10 cellular contexts compared by ENCODE assay signal in the genomic region with DNA sequence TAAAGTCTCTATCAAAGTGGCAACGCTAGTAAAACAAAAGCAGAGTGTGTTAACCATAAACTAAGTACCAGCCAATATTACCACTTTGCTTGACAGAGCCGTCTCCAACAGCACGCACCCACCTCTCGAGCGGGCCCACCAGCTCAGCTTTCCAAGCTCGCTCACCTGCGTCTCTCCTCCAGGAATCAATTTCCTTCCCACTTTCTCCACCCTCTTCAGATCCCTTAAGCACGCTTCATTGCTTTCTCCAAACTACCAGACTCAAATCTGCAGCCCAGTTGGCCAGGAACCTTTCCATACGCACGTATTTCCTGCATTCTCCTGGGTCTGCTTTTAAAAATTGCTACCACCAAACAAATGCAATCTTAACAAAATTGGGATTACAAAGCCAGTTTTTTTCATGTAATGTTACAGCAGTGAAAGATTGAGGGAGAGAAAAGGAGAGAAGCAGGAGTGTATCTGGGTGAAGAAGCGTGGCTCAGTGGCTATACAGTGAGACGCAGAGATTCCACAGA. TPM values are rescaled to one million over a fixed set of nuclear protein-coding genes. Genes with fewer than 3 reads are reported as not detected.
DNase-seq lines count a peak whose midpoint lies in the region; ATAC-seq and TF ChIP-seq lines count a peak whose summit lies in the region.
"Had no signal": no experiment of that assay in that cellular context is flagged by ENCODE, and none has a peak within 500 bp of the region (broad histone marks: within the 10 kb centered on the region; RNA-seq: fewer than 3 reads in every experiment).

No MANE protein-coding gene starts in this region.

- H3K27ac ChIP-seq in brain microvascular endothelial cell (no peak overlapping the region), upper lobe of right lung (no peak overlapping the region)
- H3K27ac ChIP-seq: HL-60 had no signal

- no peak overlapping the region for H3K27ac Mint-ChIP-seq in memory B cell

- H3K27me3 ChIP-seq in brain microvascular endothelial cell (replicated peaks) (no peaks in the 10 kb centered on the region), upper lobe of right lung (peaks cover 36% of the 10 kb centered on the region)

- peak overlapping the region; percentile 54 for H3K4me3 Mint-ChIP-seq in memory B cell

- in situ Hi-C loops in brain microvascular endothelial cell (cut with HindIII; ENCODE audit: low pct_ligation_motif_present, low sequenced_read_pairs) = no loop called here

- H3K4me1 ChIP-seq in upper lobe of right lung = peaks cover 22% of the 10 kb centered on the region

- peak overlapping the region; percentile 63 for H3K4me3 ChIP-seq in brain microvascular endothelial cell (ENCODE audit: low read depth, low read length)
- peak overlapping the region; percentile 55 for H3K4me3 ChIP-seq in upper lobe of right lung

- no peaks in the 10 kb centered on the region for H3K36me3 Mint-ChIP-seq in memory B cell

- H3K36me3 ChIP-seq in brain microvascular endothelial cell (replicated peaks) = no peaks in the 10 kb centered on the region
- no peaks in the 10 kb centered on the region for H3K36me3 ChIP-seq in upper lobe of right lung

- H3K27me3 Mint-ChIP-seq in memory B cell = peaks cover 10% of the 10 kb centered on the region

- no peak for ATAC-seq in Right ventricle myocardium inferior
- ATAC-seq in left ventricle myocardium superior = no peak
- ATAC-seq in memory B cell (ENCODE audit: low read depth) = no peak
- no peak for ATAC-seq in upper lobe of right lung

- intact Hi-C loops in Right ventricle myocardium inferior (cut with DNase I) (loop anchor here (5.0 to 10.0 kb wide), 4 partner anchors 98 to 478 kb away; no protein-coding TSS in a partner anchor), left ventricle myocardium superior (cut with micrococcal nuclease) (no loop called here), upper lobe of right lung (cut with DNase I) (no loop called here)

- TF ChIP-seq CTCF in brain microvascular endothelial cell (IDR thresholded peaks at IDR 0.05; ENCODE audit: low read depth, low read length, missing control alignments) (no peak), upper lobe of right lung (IDR thresholded peaks at IDR 0.05) (no peak)

- no peaks in the 10 kb centered on the region for H3K9me3 ChIP-seq in upper lobe of right lung

- H3K4me1 Mint-ChIP-seq in memory B cell = peaks cover 7% of the 10 kb centered on the region

- no peaks in the 10 kb centered on the region for H3K9me3 Mint-ChIP-seq in memory B cell

- DNase-seq in Right ventricle myocardium inferior (ENCODE audit: missing footprints) (peak; percentile 45), left ventricle myocardium superior (no peak), brain microvascular endothelial cell (no peak), memory B cell (ENCODE audit: low spot score in 2 of 2) (no peak), upper lobe of right lung (no peak), GOT3 (lab: John Stamatoyannopoulos, UW) (no peak), cerebellum (ENCODE audit: low spot score) (no peak), A172 (ENCODE audit: low spot score) (no peak)
- DNase-seq: activated CD4-positive, alpha-beta T cell treated with anti-CD3 and anti-CD28 coated beads, Interleukin-2, amount 50 U/mL, for 4 hours had no signal

RNA-seq across cellular contexts. Expression of a gene that starts 1.5 kb away (rescaled TPM):
- 6.1 TPM for total RNA-seq in Right ventricle myocardium inferior
- 6.8 TPM for total RNA-seq in left ventricle myocardium superior
- 0.69 TPM for total RNA-seq in upper lobe of right lung
- 19.7 TPM for total RNA-seq in cerebellum
- 1.0 TPM in 1 of 2 replicates, not detected in the other for total RNA-seq in A172 (2014; rRNA removed; shearing (Covaris generic))
